8 cellular contexts compared by ENCODE assay signal in the genomic region with DNA sequence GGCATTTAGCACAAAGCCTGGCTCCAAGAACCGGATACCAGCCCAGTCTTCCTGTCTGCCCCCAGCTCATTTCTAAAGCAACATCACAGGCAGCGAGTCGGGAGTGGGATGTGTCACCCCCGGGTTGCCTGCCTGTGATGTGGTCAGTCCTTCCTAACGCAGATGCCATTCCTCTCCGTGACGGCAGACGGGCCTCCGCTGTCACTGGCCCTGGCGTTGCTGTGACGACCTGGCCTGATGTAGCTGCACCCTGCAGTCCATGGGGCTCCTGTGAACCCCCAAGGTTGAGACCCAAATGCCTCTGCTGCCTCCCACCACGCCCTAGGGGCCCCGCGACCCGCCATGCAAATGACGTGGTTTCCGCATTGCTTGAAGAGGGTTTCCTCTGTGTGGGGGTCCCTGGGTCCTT. TPM values are rescaled to one million over a fixed set of nuclear protein-coding genes. Genes with fewer than 3 reads are reported as not detected.
DNase-seq lines count a peak whose midpoint lies in the region; ATAC-seq and TF ChIP-seq lines count a peak whose summit lies in the region.

No MANE protein-coding gene starts in this region.

- H3K36me3 ChIP-seq in DND-41 (ENCODE audit: insufficient read depth, low read length) (no peaks in the 10 kb centered on the region), skeletal muscle tissue (ENCODE audit: control insufficient read depth in 3 of 3, insufficient read depth in 3 of 3, low read length in 3 of 3) (no peaks in the 10 kb centered on the region)

- CTCF ChIA-PET in Calu3 (lab: Charles Lee), result no interaction called here

- H3K4me1 ChIP-seq in DND-41 (ENCODE audit: insufficient read depth, low read length) (peaks cover 25% of the 10 kb centered on the region), skeletal muscle tissue (ENCODE audit: control insufficient read depth in 3 of 3, insufficient read depth in 3 of 3, low read length in 3 of 3) (peaks cover 52 to 82% (median 78%) of the 10 kb centered on the region in 3 donors)

- H3K27me3 ChIP-seq in DND-41 (ENCODE audit: insufficient read depth, low read length, poor library complexity) (peaks cover 14% of the 10 kb centered on the region), skeletal muscle tissue (ENCODE audit: control insufficient read depth in 3 of 3, insufficient read depth in 3 of 3, low read length in 3 of 3) (no peaks in the 10 kb centered on the region)

- H3K9me3 Mint-ChIP-seq in mesothelial cell of epicardium, result no peaks in the 10 kb centered on the region
- H3K9me3 Mint-ChIP-seq in Calu3 (ENCODE audit: low read depth, unreplicated experiment), result no peaks in the 10 kb centered on the region

- H3K27ac Mint-ChIP-seq in mesothelial cell of epicardium (no peak overlapping the region), Calu3 (ENCODE audit: unreplicated experiment) (no peak overlapping the region)

- TF ChIP-seq CTCF in DND-41 (IDR thresholded peaks at IDR 0.05; ENCODE audit: borderline replicate concordance, extremely low read depth, low read length, poor library complexity, severe bottlenecking) (no peak), mesothelial cell of epicardium (IDR thresholded peaks at IDR 0.05; ENCODE audit: unreplicated experiment) (no peak), Calu3 (IDR thresholded peaks at IDR 0.05; ENCODE audit: unreplicated experiment) (no peak)

- H3K4me3 Mint-ChIP-seq in mesothelial cell of epicardium, result no peak overlapping the region
- H3K4me3 Mint-ChIP-seq in Calu3 (ENCODE audit: low read depth, unreplicated experiment), result no peak overlapping the region

- DNase-seq in DND-41 (peak; percentile 87), mesothelial cell of epicardium (ENCODE audit: low spot score in 2 of 2, unreplicated experiment in 2 of 2) (no peak), T1000 (lab: John Stamatoyannopoulos, UW) (no peak), Calu3 (no peak), inferior parietal cortex (ENCODE audit: extremely low spot score) (no peak)
- peak; percentile 78 for DNase-seq in activated CD4-positive, alpha-beta T cell treated with anti-CD3 and anti-CD28 coated beads for 1 hour

- no peak overlapping the region for H2AFZ ChIP-seq in DND-41 (ENCODE audit: low read depth, low read length)

- H3K27me3 Mint-ChIP-seq in mesothelial cell of epicardium (ENCODE audit: low read depth) (peaks cover 3% of the 10 kb centered on the region), Calu3 (ENCODE audit: unreplicated experiment) (peaks cover 13% of the 10 kb centered on the region)

- peak; percentile 95 for ATAC-seq in DND-41 (ENCODE audit: insufficient read depth, low read depth)

- H3K4me1 Mint-ChIP-seq in mesothelial cell of epicardium (peaks cover 20% of the 10 kb centered on the region), Calu3 (ENCODE audit: low read depth, unreplicated experiment) (peaks cover 21% of the 10 kb centered on the region)

- BruUV-seq in Calu3 (replicated peaks; lab: Mats Ljungman, UMichigan), result no TSS peak

- no peaks in the 10 kb centered on the region for H3K79me2 ChIP-seq in DND-41 (ENCODE audit: insufficient read depth, low read length)

- H3K9me3 ChIP-seq in DND-41 (ENCODE audit: insufficient read depth, low read length, severe bottlenecking) (no peaks in the 10 kb centered on the region), skeletal muscle tissue (ENCODE audit: control insufficient read depth in 3 of 3, low read length in 3 of 3) (no peaks in the 10 kb centered on the region)

- H3K4me3 ChIP-seq in DND-41 (ENCODE audit: low read depth in 1 of 2, low read length in 2 of 2), result peak overlapping the region in 1 of 2 experiments; percentile 45; a peak in 2 of 4 replicates
- H3K4me3 ChIP-seq in skeletal muscle tissue (ENCODE audit: low read length in 3 of 3), result no peak overlapping the region

- peak overlapping the region; percentile 64 for H3K4me2 ChIP-seq in DND-41 (ENCODE audit: insufficient read depth, low read length)

- H3K27ac ChIP-seq in DND-41 (ENCODE audit: low read length), result no peak overlapping the region
- peak overlapping the region; percentile 65 for H3K27ac ChIP-seq in cingulate gyrus (ENCODE audit: low read depth, low read length)
- peak overlapping the region; percentile 84 for H3K27ac ChIP-seq in skeletal muscle tissue (ENCODE audit: low read depth, low read length)

- intact Hi-C loops in Calu3 (cut with micrococcal nuclease; ENCODE audit: unreplicated experiment), result no loop called here

- H3K9ac ChIP-seq in DND-41 (ENCODE audit: low read depth, low read length), result no peak overlapping the region; the same call in 1 of the 2 replicates
- H3K9ac ChIP-seq in skeletal muscle tissue (ENCODE audit: low read depth in 1 of 3, low read length in 3 of 3), result peak overlapping the region in 2 of 3 donors; percentile 0 to 25

- H3K36me3 Mint-ChIP-seq in mesothelial cell of epicardium, result no peaks in the 10 kb centered on the region
- no peaks in the 10 kb centered on the region for H3K36me3 Mint-ChIP-seq in Calu3 (ENCODE audit: insufficient read depth, unreplicated experiment)

- peaks cover 13% of the 10 kb centered on the region for H4K20me1 ChIP-seq in DND-41 (ENCODE audit: insufficient read depth, low read length)

RNA-seq across cellular contexts. Expression of a gene that starts 12.3 kb away (rescaled TPM):
- total RNA-seq in skeletal muscle tissue, result 9.9 TPM
- total RNA-seq in mesothelial cell of epicardium, result 2.9 to 3.1 TPM (median 2.9 TPM) in 3 replicates
- 1.3 and 2.9 TPM in 2 replicates for total RNA-seq in Calu3 (2022)

RNA-seq across cellular contexts. Expression of a gene that starts 50.7 kb away (rescaled TPM):
- total RNA-seq in skeletal muscle tissue, result 40.2 TPM
- 71.6 to 77.8 TPM (median 77.4 TPM) in 3 replicates for total RNA-seq in mesothelial cell of epicardium
- total RNA-seq in Calu3 (2022), result 30.6 and 33.1 TPM in 2 replicates

Comparison
In these comparisons a context has a peak if more than half of its experiments do, and no peak if none do; other contexts are left out.
1. DNase-seq: peak in DND-41 (single experiment) and activated CD4-positive, alpha-beta T cell treated with anti-CD3 and anti-CD28 coated beads for 1 hour (single experiment); none in mesothelial cell of epicardium (0 of 2), T1000 (single experiment), Calu3 (single experiment) and inferior parietal cortex (single experiment).